Comparison of ENCODE assay signal across 10 cellular contexts in the genomic region with DNA sequence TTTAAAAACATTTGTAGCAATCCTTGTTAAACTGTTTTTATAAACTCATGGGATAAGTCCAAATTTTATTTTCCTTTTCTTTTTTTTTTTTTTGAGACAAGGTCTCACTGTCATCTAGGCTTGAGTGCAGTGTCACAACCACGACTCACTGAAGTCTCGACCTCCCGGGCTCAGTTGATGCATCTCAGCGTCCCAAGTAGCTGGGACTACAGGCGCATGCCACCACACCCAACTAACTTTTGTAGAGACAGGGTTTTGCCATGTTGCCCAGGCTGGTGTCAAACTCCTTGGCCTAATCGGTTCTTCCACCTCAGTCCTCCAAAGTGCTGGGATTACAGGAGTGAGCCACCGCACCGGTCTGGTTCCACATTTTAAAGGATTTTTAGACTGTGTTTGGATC. TPM values are rescaled to one million over a fixed set of nuclear protein-coding genes. Genes with fewer than 3 reads are reported as not detected.
DNase-seq lines count a peak whose midpoint lies in the region; ATAC-seq and TF ChIP-seq lines count a peak whose summit lies in the region.
"Had no signal": no experiment of that assay in that cellular context is flagged by ENCODE, and none has a peak within 500 bp of the region (broad histone marks: within the 10 kb centered on the region; RNA-seq: fewer than 3 reads in every experiment).

No MANE protein-coding gene starts in this region.

- H3K4me2 ChIP-seq in Loucy (ENCODE audit: low read depth, low read length, poor library complexity, severe bottlenecking), result peak overlapping the region; percentile 58

- intact Hi-C loops in psoas muscle (cut with DNase I), result no loop called here

- H3K79me2 ChIP-seq in Loucy (ENCODE audit: insufficient read depth, low read length), result peaks cover 100% of the 10 kb centered on the region

- H2AFZ ChIP-seq in Loucy (ENCODE audit: low read length), result no peak overlapping the region

- H3K4me3 ChIP-seq in Loucy (ENCODE audit: low read length, poor library complexity, severe bottlenecking), result peak overlapping the region; percentile 45
- H3K4me3 ChIP-seq in ectodermal cell (ENCODE audit: insufficient read depth, low read depth, low read length), result no peak overlapping the region
- H3K4me3 ChIP-seq in psoas muscle, result peak overlapping the region; percentile 0

- H3K4me1 ChIP-seq in Loucy (ENCODE audit: insufficient read depth, low read length, poor library complexity, severe bottlenecking) (peaks cover 52% of the 10 kb centered on the region), ectodermal cell (ENCODE audit: control insufficient read depth, insufficient read depth, low read length) (no peaks in the 10 kb centered on the region), psoas muscle (peaks cover 87% of the 10 kb centered on the region)

- H3K36me3 ChIP-seq in Loucy (ENCODE audit: insufficient read depth, low read length) (peaks cover 16% of the 10 kb centered on the region; the same call in 1 of the 2 replicates), ectodermal cell (ENCODE audit: control insufficient read depth, insufficient read depth, low read length) (peaks cover 6% of the 10 kb centered on the region), psoas muscle (ENCODE audit: insufficient read depth in 1 of 2, low read depth in 1 of 2) (peaks cover 3% of the 10 kb centered on the region in 2 donors)

- H3K27me3 ChIP-seq in Loucy (ENCODE audit: insufficient read depth, low read length, poor library complexity, severe bottlenecking), result no peaks in the 10 kb centered on the region
- no peaks in the 10 kb centered on the region for H3K27me3 ChIP-seq in ectodermal cell (ENCODE audit: control insufficient read depth, insufficient read depth, low read length, poor library complexity, severe bottlenecking)
- H3K27me3 ChIP-seq in psoas muscle (ENCODE audit: insufficient read depth in 3 of 3, low read length in 2 of 3), result no peaks in the 10 kb centered on the region

- ATAC-seq in psoas muscle, result peak in 1 of 4 donors; percentile 33

- H3K9me3 ChIP-seq in Loucy (ENCODE audit: insufficient read depth, low read depth, low read length) (no peaks in the 10 kb centered on the region), ectodermal cell (ENCODE audit: control insufficient read depth, low read length) (no peaks in the 10 kb centered on the region), psoas muscle (no peaks in the 10 kb centered on the region)

- H3K27ac ChIP-seq in ectodermal cell (ENCODE audit: insufficient read depth, low read depth, low read length, poor library complexity, severe bottlenecking) (peak overlapping the region; percentile 30), psoas muscle (peak overlapping the region; percentile 37)

- peak; percentile 19 for DNase-seq in activated CD4-positive, alpha-beta T cell treated with anti-CD3 and anti-CD28 coated beads for 48 hours
- no peak for DNase-seq in activated CD4-positive, alpha-beta T cell treated with anti-CD3 and anti-CD28 coated beads, Interleukin-2, amount 50 U/mL, for 48 hours
- DNase-seq in psoas muscle, result no peak
- no peak for DNase-seq in hippocampal formation (lab: John Stamatoyannopoulos, UW)
- DNase-seq in stimulated activated CD4-positive, alpha-beta T cell treated with anti-CD3 and anti-CD28 coated beads, Interleukin-2, amount 100 ng/mL, for 48 hours, result no peak
- no peak for DNase-seq in mucosa of gallbladder (ENCODE audit: low spot score)
- DNase-seq: MV-4-11, NCI-H446 had no signal

- TF ChIP-seq CTCF in Loucy (conservative IDR thresholded peaks at IDR 0.05; ENCODE audit: low read length) (no peak), psoas muscle (IDR thresholded peaks at IDR 0.05) (no peak)

- H4K20me1 ChIP-seq in Loucy (ENCODE audit: insufficient read depth, low read length, poor library complexity, severe bottlenecking), result peaks cover 96% of the 10 kb centered on the region

- H3F3A ChIP-seq in Loucy (ENCODE audit: low read depth), result no peaks in the 10 kb centered on the region

- no peaks in the 10 kb centered on the region for H3K9me2 ChIP-seq in Loucy (replicated peaks; ENCODE audit: low read depth, low read length)

- peak overlapping the region; percentile 33 for H3K9ac ChIP-seq in Loucy (ENCODE audit: low read depth, low read length, poor library complexity, severe bottlenecking)

- WGBS in ectodermal cell, 2 experiments, result 79 to 89% methylated on average over 8 of the region's 8 CpGs
- WGBS in psoas muscle, 3 donors, result 83 to 94% (median 84%) methylated on average over 8 of the region's 8 CpGs

RNA-seq across cellular contexts. Expression of a gene that starts 9.8 kb away (rescaled TPM):
- 168 TPM for polyA plus RNA-seq in ectodermal cell (2013, experiment 1 of 4)
- 162 TPM for polyA plus RNA-seq in ectodermal cell (2013, experiment 2 of 4)
- polyA plus RNA-seq in ectodermal cell (2013, experiment 3 of 4), result 146 TPM
- 161 TPM for polyA plus RNA-seq in ectodermal cell (2013, experiment 4 of 4)
- total RNA-seq in psoas muscle (10 to 100 TPM; 36.2 to 65.6 (median 54.1) TPM), mucosa of gallbladder (111 TPM)
- polyA plus RNA-seq in psoas muscle, result 10 to 100 TPM; 39.7 to 85.7 (median 69.4) TPM
